In the genomic region with DNA sequence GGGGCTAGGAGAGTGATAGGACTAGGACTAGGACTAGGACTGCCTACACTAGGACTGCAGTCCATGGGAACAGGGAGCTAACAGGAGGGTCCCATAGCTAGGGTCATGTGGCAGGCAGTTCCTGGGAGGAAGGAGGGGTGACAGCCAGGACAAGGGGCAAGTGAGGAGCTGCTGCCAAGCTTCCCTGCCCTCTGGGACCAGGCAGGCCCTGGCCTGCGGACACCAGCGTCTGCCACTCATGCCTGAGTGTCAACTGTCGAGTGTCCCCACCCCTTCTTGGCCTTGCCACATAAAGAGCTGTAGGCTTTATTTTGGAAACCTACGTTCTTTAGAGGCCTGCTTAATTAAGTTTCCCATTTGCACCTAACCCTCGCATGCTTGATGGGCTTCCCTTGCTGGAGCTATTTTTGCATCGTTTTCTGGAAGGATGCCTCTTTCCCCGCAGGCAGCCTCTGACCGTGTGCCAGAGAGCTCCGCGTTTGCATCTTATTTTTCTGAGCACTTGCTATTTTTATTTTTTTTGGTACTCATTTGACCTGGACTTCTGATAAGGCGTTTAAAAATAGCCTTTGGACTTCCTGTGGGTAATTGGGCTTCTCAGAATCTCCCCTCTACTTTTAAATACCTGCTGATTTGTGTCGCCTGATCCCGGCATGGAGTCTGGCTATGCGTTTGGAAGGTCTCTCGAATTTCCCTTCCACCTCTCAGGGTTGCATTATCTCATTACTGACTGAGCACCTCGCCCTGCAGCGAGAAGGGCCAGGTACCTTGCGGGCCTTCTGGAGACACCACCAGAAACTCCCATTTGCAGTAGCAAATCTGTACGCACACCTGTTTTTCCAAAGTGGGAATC, we compare ENCODE assay signal across 1 cellular context.
TF ChIP-seq lines count a peak whose summit lies in the region.

No MANE protein-coding gene starts in this region.

TF ChIP-seq in IMR-90, 13 proteins besides CTCF, POLR2A, EP300 and RAD21:
- TF ChIP-seq, protein P1, sequence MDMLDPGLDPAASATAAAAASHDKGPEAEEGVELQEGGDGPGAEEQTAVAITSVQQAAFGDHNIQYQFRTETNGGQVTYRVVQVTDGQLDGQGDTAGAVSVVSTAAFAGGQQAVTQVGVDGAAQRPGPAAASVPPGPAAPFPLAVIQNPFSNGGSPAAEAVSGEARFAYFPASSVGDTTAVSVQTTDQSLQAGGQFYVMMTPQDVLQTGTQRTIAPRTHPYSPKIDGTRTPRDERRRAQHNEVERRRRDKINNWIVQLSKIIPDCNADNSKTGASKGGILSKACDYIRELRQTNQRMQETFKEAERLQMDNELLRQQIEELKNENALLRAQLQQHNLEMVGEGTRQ (IDR thresholded peaks at IDR 0.05; ENCODE audit: low read depth, low read length) = no peak
